Comparison of ENCODE assay signal across 10 cellular contexts in the genomic region with DNA sequence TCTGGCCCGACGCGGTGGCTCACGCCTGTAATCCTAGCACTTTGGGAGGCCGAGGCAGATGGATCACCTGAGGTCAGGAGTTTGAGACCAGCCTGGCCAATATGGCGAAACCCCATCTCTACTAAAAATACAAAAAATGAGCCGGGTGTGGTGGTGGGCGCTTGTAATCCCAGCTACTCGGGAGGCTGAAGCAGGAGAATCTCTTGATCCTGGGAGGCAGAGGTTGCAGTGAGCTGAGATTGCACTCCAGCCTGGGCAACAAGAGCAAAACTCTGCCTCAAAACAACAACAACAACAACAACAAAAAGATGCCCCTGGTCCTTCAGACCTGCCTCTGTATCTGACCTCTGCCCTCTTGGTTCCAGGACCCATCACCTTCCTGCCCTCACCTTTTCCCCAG. TPM values are rescaled to one million over a fixed set of nuclear protein-coding genes. Genes with fewer than 3 reads are reported as not detected.
A peak's percentile ranks its signal among the peaks of the same experiment; 100 is the strongest.
DNase-seq lines count a peak whose midpoint lies in the region; ATAC-seq and TF ChIP-seq lines count a peak whose summit lies in the region.
"Not testable (repeated sequence)": the region's sequence is repeated elsewhere in the genome, so short reads cannot be mapped to it uniquely, and the experiment has no call there.
"Had no signal": no experiment of that assay in that cellular context is flagged by ENCODE, and none has a peak within 500 bp of the region (broad histone marks: within the 10 kb centered on the region; RNA-seq: fewer than 3 reads in every experiment).

No MANE protein-coding gene starts in this region.

- not testable (repeated sequence) for H2AK5ac ChIP-seq in H9 (ENCODE audit: insufficient read length, low read length)

- H3K4me1 ChIP-seq in H9 (ENCODE audit: insufficient read depth, low read length) = not testable (repeated sequence)
- H3K4me1 ChIP-seq in PC-3 (ENCODE audit: insufficient read depth, low read length) (peaks cover 20% of the 10 kb centered on the region), muscle layer of colon (ENCODE audit: insufficient read depth, low read length) (peaks cover 12% of the 10 kb centered on the region), skeletal muscle tissue (ENCODE audit: control insufficient read depth in 3 of 3, insufficient read depth in 3 of 3, low read length in 3 of 3) (peaks cover 41 to 51% (median 42%) of the 10 kb centered on the region in 3 donors)

- not testable (repeated sequence) for ATAC-seq in PC-3

- H3K9me2 ChIP-seq in PC-3 (replicated peaks; ENCODE audit: low read length) = not testable (repeated sequence)

- H3K14ac ChIP-seq in H9 (ENCODE audit: insufficient read depth, low read length) = not testable (repeated sequence)

- not testable (repeated sequence) for H3K27me3 ChIP-seq in H9 (ENCODE audit: insufficient read depth, low read length); PC-3 (ENCODE audit: low read length); muscle layer of colon (ENCODE audit: control insufficient read depth in 1 of 2, insufficient read depth in 2 of 2, low read length in 2 of 2); skeletal muscle tissue (ENCODE audit: control insufficient read depth in 3 of 3, insufficient read depth in 3 of 3, low read length in 3 of 3)

- BruUV-seq in PC-3 (replicated peaks; lab: Mats Ljungman, UMichigan) = not testable (repeated sequence)

- not testable (repeated sequence) for H2BK15ac ChIP-seq in H9 (ENCODE audit: low read depth, low read length)

- H3K4me3 ChIP-seq in AG04449 (ENCODE audit: low read depth, low read length) = peak overlapping the region; percentile 98
- peak overlapping the region; percentile 73 for H3K4me3 ChIP-seq in PC-3 (ENCODE audit: low read length)
- H3K4me3 ChIP-seq in cardiac fibroblast (replicated peaks in 1 of 2; ENCODE audit: low read depth in 2 of 2, low read length in 2 of 2) = peak overlapping the region; percentile 95 to 99
- H3K4me3 ChIP-seq in fibroblast of villous mesenchyme (ENCODE audit: low read depth, low read length) = peak overlapping the region; percentile 89
- H3K4me3 ChIP-seq in muscle layer of colon (ENCODE audit: low read depth in 1 of 2, low read length in 2 of 2) = peak overlapping the region in 1 of 2 donors; percentile 6
- H3K4me3 ChIP-seq in skeletal muscle tissue (ENCODE audit: low read length in 3 of 3) = peak overlapping the region; percentile 86 to 98 (median 91)

- not testable (repeated sequence) for H3F3A ChIP-seq in PC-3 (ENCODE audit: low read length, unreplicated experiment)

- not testable (repeated sequence) for H3K27ac ChIP-seq in H9 (ENCODE audit: insufficient read length, low read depth, low read length); PC-3 (ENCODE audit: low read length); skeletal muscle tissue (ENCODE audit: low read depth, low read length)
- H3K27ac ChIP-seq in muscle layer of colon (ENCODE audit: low read depth, low read length) = peak overlapping the region; percentile 32

- not testable (repeated sequence) for H3K56ac ChIP-seq in H9 (ENCODE audit: insufficient read length, low read depth, low read length)

- peaks cover 25 to 50% (median 48%) of the 10 kb centered on the region in 3 experiments for H3K36me3 Mint-ChIP-seq in H9 (ENCODE audit: insufficient read depth in 1 of 3, low read depth in 3 of 3)
- H3K36me3 Mint-ChIP-seq in activated T-cell treated with anti-CD3 and anti-CD28 coated beads, Interleukin-2, amount 50 U/mL, for 24 hours (ENCODE audit: low read depth) = peaks cover 60% of the 10 kb centered on the region

- H3K4me2 ChIP-seq in H9 (ENCODE audit: insufficient read depth, insufficient read length, low read length) (peak overlapping the region; percentile 52), PC-3 (ENCODE audit: low read length) (peak overlapping the region; percentile 87)

- H3K4ac ChIP-seq in H9 (ENCODE audit: low read depth, low read length) = not testable (repeated sequence)

- not testable (repeated sequence) for H3K9me3 ChIP-seq in H9 (ENCODE audit: control insufficient read depth, low read depth, low read length); PC-3 (ENCODE audit: low read length); muscle layer of colon (ENCODE audit: low read length); skeletal muscle tissue (ENCODE audit: control insufficient read depth in 3 of 3, low read length in 3 of 3)

- not testable (repeated sequence) for H2BK20ac ChIP-seq in H9 (ENCODE audit: low read depth, low read length, poor library complexity, severe bottlenecking)

- not testable (repeated sequence) for H2BK5ac ChIP-seq in H9 (ENCODE audit: insufficient read length, low read length)

- not testable (repeated sequence) for H3K79me1 ChIP-seq in H9 (ENCODE audit: insufficient read depth, low read depth, low read length, poor library complexity, severe bottlenecking)

- H2AFZ ChIP-seq in H9 (ENCODE audit: low read length); PC-3 (ENCODE audit: low read length): not testable (repeated sequence)

- H3K79me2 ChIP-seq in H9 (ENCODE audit: insufficient read depth, low read length) = not testable (repeated sequence)
- H3K79me2 ChIP-seq in PC-3 (ENCODE audit: low read length) = peaks cover 50% of the 10 kb centered on the region

- TF ChIP-seq CTCF in AG04449 (IDR thresholded peaks at IDR 0.05; ENCODE audit: insufficient read depth, low read length, missing control alignments); H9 (conservative IDR thresholded peaks at IDR 0.05); PC-3 (conservative IDR thresholded peaks at IDR 0.05; ENCODE audit: low read depth, low read length); cardiac fibroblast (IDR thresholded peaks at IDR 0.05; ENCODE audit: low read depth, low read length); fibroblast of villous mesenchyme (IDR thresholded peaks at IDR 0.05; ENCODE audit: insufficient read depth, low read depth, low read length): not testable (repeated sequence)

- not testable (repeated sequence) for H3K27me3 Mint-ChIP-seq in H9 (ENCODE audit: low read depth); activated T-cell treated with anti-CD3 and anti-CD28 coated beads, Interleukin-2, amount 50 U/mL, for 24 hours

- POLR2A ChIA-PET in AG04449 (lab: Yijun Ruan, JAX) = interaction anchor here (2.0 kb wide), 1 partner anchor 9 kb away, joined by 9 read pairs; a partner anchor contains a TSS
- POLR2A ChIA-PET in PC-3 (lab: Charles Lee; ENCODE audit: unreplicated experiment) = interaction anchor here (1.1 kb wide), 1 partner anchor 9 kb away, joined by 6 read pairs; no protein-coding TSS in a partner anchor

- not testable (repeated sequence) for H4K91ac ChIP-seq in H9 (ENCODE audit: insufficient read length, low read depth, low read length)

- H3K36me3 ChIP-seq in PC-3 (ENCODE audit: low read depth, low read length) (peaks cover 15% of the 10 kb centered on the region; the same call in 1 of the 2 replicates), muscle layer of colon (ENCODE audit: insufficient read depth, low read length) (peaks cover 31% of the 10 kb centered on the region), skeletal muscle tissue (ENCODE audit: control insufficient read depth in 3 of 3, insufficient read depth in 3 of 3, low read length in 3 of 3) (peaks cover 23 to 32% (median 28%) of the 10 kb centered on the region in 3 donors)

- DNase-seq in AG04449 (ENCODE audit: low read depth, low spot score); H9; PC-3; activated T-cell treated with anti-CD3 and anti-CD28 coated beads, Interleukin-2, amount 50 U/mL, for 24 hours; cardiac fibroblast (ENCODE audit: low read depth in 2 of 2); fibroblast of villous mesenchyme (ENCODE audit: low read depth): not testable (repeated sequence)

- not testable (repeated sequence) for H3K9ac ChIP-seq in H9 (ENCODE audit: extremely low read depth, insufficient read length, low read length); muscle layer of colon (ENCODE audit: low read length)
- peak overlapping the region; percentile 92; the same call in 1 of the 2 replicates for H3K9ac ChIP-seq in PC-3 (ENCODE audit: low read length)
- peak overlapping the region; percentile 54 to 91 (median 57) for H3K9ac ChIP-seq in skeletal muscle tissue (ENCODE audit: low read depth in 1 of 3, low read length in 3 of 3)

- CTCF ChIA-PET in AG04449 (lab: Yijun Ruan, JAX) (interaction anchor here (1.2 to 5.8 kb wide), 4 partner anchors 8 to 138 kb away, joined by 3 to 84 read pairs (median 4); no protein-coding TSS in a partner anchor), PC-3 (lab: Charles Lee) (interaction anchor here (1.1 kb wide), 1 partner anchor 9 kb away, joined by 5 read pairs; no protein-coding TSS in a partner anchor)

- not testable (repeated sequence) for H3K23ac ChIP-seq in H9 (ENCODE audit: insufficient read length, low read depth, low read length)

- not testable (repeated sequence) for H2BK12ac ChIP-seq in H9 (ENCODE audit: insufficient read length, low read depth, low read length)

- peaks cover 21 to 34% of the 10 kb centered on the region in 2 experiments for H3K4me1 Mint-ChIP-seq in H9
- peaks cover 42% of the 10 kb centered on the region for H3K4me1 Mint-ChIP-seq in activated T-cell treated with anti-CD3 and anti-CD28 coated beads, Interleukin-2, amount 50 U/mL, for 24 hours (ENCODE audit: low read depth)

- not testable (repeated sequence) for H2BK120ac ChIP-seq in H9 (ENCODE audit: low read depth, low read length, poor library complexity, severe bottlenecking)

- H3K4me3 Mint-ChIP-seq in H9 = peak overlapping the region; percentile 88 to 94
- H3K4me3 Mint-ChIP-seq in activated T-cell treated with anti-CD3 and anti-CD28 coated beads, Interleukin-2, amount 50 U/mL, for 24 hours = peak overlapping the region; percentile 90

- H3K18ac ChIP-seq in H9 (ENCODE audit: insufficient read length, low read depth, low read length) = not testable (repeated sequence)

- H4K20me1 ChIP-seq in H9 (ENCODE audit: control insufficient read depth, insufficient read depth, insufficient read length); PC-3 (ENCODE audit: low read length): not testable (repeated sequence)

- not testable (repeated sequence) for H3K23me2 ChIP-seq in H9 (ENCODE audit: insufficient read length, low read depth, low read length, poor library complexity, severe bottlenecking)

- no CpG with 5 or more reads among the region's 9 CpGs for WGBS in H9 (ENCODE audit: extremely low coverage, insufficient read length, low lambda C conversion rate)

- intact Hi-C loops in PC-3 (cut with micrococcal nuclease) = not testable (repeated sequence)

- not testable (repeated sequence) for H3T11ph ChIP-seq in H9 (ENCODE audit: low read length)

- H4K5ac ChIP-seq in H9 (ENCODE audit: insufficient read length, low read depth, low read length) = not testable (repeated sequence)

- H3K27ac Mint-ChIP-seq in H9 = peak overlapping the region in 2 of 3 experiments; percentile 52 to 74; a peak in 5 of 7 replicates
- peak overlapping the region; percentile 92 for H3K27ac Mint-ChIP-seq in activated T-cell treated with anti-CD3 and anti-CD28 coated beads, Interleukin-2, amount 50 U/mL, for 24 hours

- H4K8ac ChIP-seq in H9 (replicated peaks; ENCODE audit: insufficient read length, low read depth, low read length) = not testable (repeated sequence)

- not testable (repeated sequence) for H3K9me3 Mint-ChIP-seq in H9; activated T-cell treated with anti-CD3 and anti-CD28 coated beads, Interleukin-2, amount 50 U/mL, for 24 hours

RNA-seq across cellular contexts. Expression of a gene that starts 1.4 kb away (rescaled TPM):
- total RNA-seq in H9 (2021) (44.5 and 45.6 TPM in 2 replicates), PC-3 (2014; rRNA removed) (219 and 352 TPM in 2 replicates), fibroblast of villous mesenchyme (18.6 and 24.8 TPM in 2 replicates), skeletal muscle tissue (21.4 TPM)

RNA-seq across cellular contexts. Expression of a gene that starts 9.9 kb away (rescaled TPM):
- 62.2 and 67.0 TPM in 2 replicates for total RNA-seq in H9 (2021)
- total RNA-seq in PC-3 (2014; rRNA removed) = 389 and 418 TPM in 2 replicates
- 91.1 and 92.8 TPM in 2 replicates for total RNA-seq in fibroblast of villous mesenchyme
- total RNA-seq in skeletal muscle tissue = 57.9 TPM

RNA-seq across cellular contexts. Expression of a gene that starts 13.8 kb away (rescaled TPM):
- total RNA-seq in H9 (2021) = 0.11 and 0.13 TPM in 2 replicates
- total RNA-seq in PC-3 (2014; rRNA removed) = 0.55 and 1.1 TPM in 2 replicates
- total RNA-seq in fibroblast of villous mesenchyme = not detected in 2 replicates
- not detected for total RNA-seq in skeletal muscle tissue
- total RNA-seq: Daoy, upper lobe of left lung had no signal

RNA-seq across cellular contexts. Expression of a gene that starts 17.2 kb away (rescaled TPM):
- total RNA-seq in H9 (2021) = 887 and 938 TPM in 2 replicates
- 2,022 and 2,043 TPM in 2 replicates for total RNA-seq in PC-3 (2014; rRNA removed)
- total RNA-seq in fibroblast of villous mesenchyme = 2,107 and 2,588 TPM in 2 replicates
- 382 TPM for total RNA-seq in skeletal muscle tissue

RNA-seq across cellular contexts. Expression of a gene that starts 22.1 kb away (rescaled TPM):
- total RNA-seq in H9 (2021) (108 and 110 TPM in 2 replicates), PC-3 (2014; rRNA removed) (194 and 339 TPM in 2 replicates), fibroblast of villous mesenchyme (65.2 and 70.2 TPM in 2 replicates), skeletal muscle tissue (49.1 TPM)
